14 cellular contexts compared by ENCODE assay signal in the genomic region with DNA sequence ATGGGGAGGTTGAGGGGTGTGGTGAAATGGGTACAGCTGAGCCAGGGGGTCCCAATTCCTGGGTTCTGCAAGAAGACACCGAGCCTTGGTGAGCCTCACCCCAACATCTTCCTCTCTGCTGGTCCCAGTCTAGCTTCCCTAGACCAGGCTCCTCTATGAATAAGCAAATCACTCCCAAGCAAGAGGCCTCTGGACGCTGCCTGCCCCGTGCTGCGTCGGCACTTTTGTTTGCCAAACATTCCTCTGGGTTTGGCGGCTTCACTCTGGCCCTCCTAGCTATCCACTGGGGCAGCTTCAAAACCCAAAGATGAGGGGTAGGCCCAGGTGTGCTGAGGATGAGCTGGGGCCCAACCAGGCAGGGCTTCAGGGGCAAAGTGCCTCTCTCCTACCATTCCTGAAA.
DNase-seq lines count a peak whose midpoint lies in the region; ATAC-seq and TF ChIP-seq lines count a peak whose summit lies in the region.
"Had no signal": no experiment of that assay in that cellular context is flagged by ENCODE, and none has a peak within 500 bp of the region (broad histone marks: within the 10 kb centered on the region; RNA-seq: fewer than 3 reads in every experiment).

No MANE protein-coding gene starts in this region.

- intact Hi-C loops in heart left ventricle (cut with DNase I), result loop anchor here in 1 of 10 donors (5.0 kb wide), 1 partner anchor 39 kb away; no protein-coding TSS in a partner anchor
- intact Hi-C loops in upper lobe of right lung (cut with DNase I), result no loop called here
- intact Hi-C loops in activated T-helper 1 cell treated with anti-CD3 and anti-CD28 coated beads, Interleukin-12 subunit alpha, Interleukin-12 subunit beta, Interleukin-2, Interleukin-4 antibody, amounts not matched to agents 30 ng/mL and 10 ng/mL and 1 ng/mL, durations not matched to agents 14 hours and 24 hours and 36 hours (cut with micrococcal nuclease), result no loop called here

- TF ChIP-seq POLR2A in heart left ventricle (IDR thresholded peaks at IDR 0.05) (no peak), GM18505 (IDR thresholded peaks at IDR 0.05; ENCODE audit: borderline replicate concordance, extremely low read depth, insufficient read depth, insufficient read length) (no peak)

- H3K4me3 Mint-ChIP-seq in activated T-helper 1 cell treated with anti-CD3 and anti-CD28 coated beads, Interleukin-12 subunit alpha, Interleukin-12 subunit beta, Interleukin-2, Interleukin-4 antibody, amounts not matched to agents 30 ng/mL and 10 ng/mL and 1 ng/mL, durations not matched to agents 14 hours and 24 hours and 36 hours, result no peak overlapping the region
- H3K4me3 Mint-ChIP-seq: activated naive CD8-positive, alpha-beta T cell; T-helper 2 cell treated with Interferon-gamma antibody and Interleukin-4, amounts not matched to agents 5 μg/mL and 100 μg/mL, for 36 hours had no signal

- peak overlapping the region; percentile 40 to 77 (median 59) for H3K27ac ChIP-seq in heart left ventricle
- H3K27ac ChIP-seq in osteoblast (ENCODE audit: low read depth, low read length), result no peak overlapping the region
- H3K27ac ChIP-seq in upper lobe of right lung, result peak overlapping the region; percentile 72

- no peaks in the 10 kb centered on the region for H3K79me2 ChIP-seq in osteoblast (ENCODE audit: insufficient read depth, low read length)

- peaks cover 18% of the 10 kb centered on the region for H3K4me1 Mint-ChIP-seq in activated T-helper 1 cell treated with anti-CD3 and anti-CD28 coated beads, Interleukin-12 subunit alpha, Interleukin-12 subunit beta, Interleukin-2, Interleukin-4 antibody, amounts not matched to agents 30 ng/mL and 10 ng/mL and 1 ng/mL, durations not matched to agents 14 hours and 24 hours and 36 hours (ENCODE audit: low read depth)

- H3K27me3 ChIP-seq in heart left ventricle (no peaks in the 10 kb centered on the region), osteoblast (ENCODE audit: insufficient read depth, low read length) (no peaks in the 10 kb centered on the region), upper lobe of right lung (no peaks in the 10 kb centered on the region)

- no peaks in the 10 kb centered on the region for H3K36me3 Mint-ChIP-seq in activated T-helper 1 cell treated with anti-CD3 and anti-CD28 coated beads, Interleukin-12 subunit alpha, Interleukin-12 subunit beta, Interleukin-2, Interleukin-4 antibody, amounts not matched to agents 30 ng/mL and 10 ng/mL and 1 ng/mL, durations not matched to agents 14 hours and 24 hours and 36 hours (ENCODE audit: low read depth)
- H3K36me3 Mint-ChIP-seq: activated naive CD8-positive, alpha-beta T cell had no signal

- H3K4me3 ChIP-seq in astrocyte of the spinal cord (ENCODE audit: low read depth, low read length), result no peak overlapping the region
- H3K4me3 ChIP-seq in heart left ventricle, result no peak overlapping the region
- H3K4me3 ChIP-seq in osteoblast (ENCODE audit: insufficient read depth, low read length), result no peak overlapping the region
- no peak overlapping the region for H3K4me3 ChIP-seq in upper lobe of right lung

- H2AFZ ChIP-seq in osteoblast (ENCODE audit: low read length), result no peak overlapping the region

- H3K4me1 ChIP-seq in heart left ventricle (peaks cover 0 to 27% (median 12%) of the 10 kb centered on the region in 12 donors), osteoblast (ENCODE audit: insufficient read depth, low read length) (peaks cover 9% of the 10 kb centered on the region), upper lobe of right lung (peaks cover 24% of the 10 kb centered on the region)

- H3K4me2 ChIP-seq in osteoblast (ENCODE audit: insufficient read depth, low read length), result no peak overlapping the region

- no peak for TF ChIP-seq CTCF in astrocyte of the spinal cord (IDR thresholded peaks at IDR 0.05; ENCODE audit: low read depth, low read length)
- TF ChIP-seq CTCF in heart left ventricle (IDR thresholded peaks at IDR 0.05), result no peak
- TF ChIP-seq CTCF in osteoblast (IDR thresholded peaks at IDR 0.05; ENCODE audit: extremely low read depth, low read depth, low read length), result no peak
- TF ChIP-seq CTCF in upper lobe of right lung (IDR thresholded peaks at IDR 0.05), result no peak

- DNase-seq in astrocyte of the spinal cord (ENCODE audit: low read depth, low spot score) (peak; percentile 27), heart left ventricle (peak in 3 of 5 donors; percentile 40 to 65 (median 64)), osteoblast (ENCODE audit: insufficient read length, low spot score, missing footprints) (peak; percentile 62), upper lobe of right lung (no peak), pons (ENCODE audit: low spot score) (no peak), cerebellar nuclear complex (lab: John Stamatoyannopoulos, UW) (no peak)
- DNase-seq in activated T-helper 1 cell treated with anti-CD3 and anti-CD28 coated beads, Interleukin-12 subunit alpha, Interleukin-12 subunit beta, Interleukin-2, Interleukin-4 antibody, amounts not matched to agents 30 ng/mL and 10 ng/mL and 1 ng/mL, durations not matched to agents 14 hours and 24 hours and 36 hours (ENCODE audit: low spot score), result no peak
- DNase-seq: Caco-2; effector memory CD4-positive, alpha-beta T cell; H7; MV-4-11 had no signal

- H3K27me3 Mint-ChIP-seq in activated T-helper 1 cell treated with anti-CD3 and anti-CD28 coated beads, Interleukin-12 subunit alpha, Interleukin-12 subunit beta, Interleukin-2, Interleukin-4 antibody, amounts not matched to agents 30 ng/mL and 10 ng/mL and 1 ng/mL, durations not matched to agents 14 hours and 24 hours and 36 hours (ENCODE audit: insufficient read depth), result peaks cover 13% of the 10 kb centered on the region
- H3K27me3 Mint-ChIP-seq: activated naive CD8-positive, alpha-beta T cell had no signal

- H3K36me3 ChIP-seq in heart left ventricle (peaks cover 0 to 81% (median 59%) of the 10 kb centered on the region in 9 donors), osteoblast (ENCODE audit: insufficient read depth, low read length) (no peaks in the 10 kb centered on the region), upper lobe of right lung (peaks cover 79% of the 10 kb centered on the region)

- H3K9me3 ChIP-seq in heart left ventricle (no peaks in the 10 kb centered on the region), osteoblast (ENCODE audit: low read depth, low read length) (no peaks in the 10 kb centered on the region), upper lobe of right lung (no peaks in the 10 kb centered on the region)
- H3K9me3 ChIP-seq: Caco-2 had no signal

- H4K20me1 ChIP-seq in osteoblast (ENCODE audit: insufficient read depth, low read length), result no peaks in the 10 kb centered on the region

- H3K9me3 Mint-ChIP-seq in activated T-helper 1 cell treated with anti-CD3 and anti-CD28 coated beads, Interleukin-12 subunit alpha, Interleukin-12 subunit beta, Interleukin-2, Interleukin-4 antibody, amounts not matched to agents 30 ng/mL and 10 ng/mL and 1 ng/mL, durations not matched to agents 14 hours and 24 hours and 36 hours, result no peaks in the 10 kb centered on the region
- H3K9me3 Mint-ChIP-seq: T-helper 2 cell treated with Interferon-gamma antibody and Interleukin-4, amounts not matched to agents 5 μg/mL and 100 μg/mL, for 36 hours had no signal

- in situ Hi-C loops in astrocyte of the spinal cord (cut with HindIII; ENCODE audit: low sequenced_read_pairs), result no loop called here

- no peak overlapping the region for H3K27ac Mint-ChIP-seq in activated T-helper 1 cell treated with anti-CD3 and anti-CD28 coated beads, Interleukin-12 subunit alpha, Interleukin-12 subunit beta, Interleukin-2, Interleukin-4 antibody, amounts not matched to agents 30 ng/mL and 10 ng/mL and 1 ng/mL, durations not matched to agents 14 hours and 24 hours and 36 hours
- H3K27ac Mint-ChIP-seq: activated naive CD8-positive, alpha-beta T cell; T-helper 2 cell treated with Interferon-gamma antibody and Interleukin-4, amounts not matched to agents 5 μg/mL and 100 μg/mL, for 36 hours had no signal

- WGBS in heart left ventricle, 4 donors, result 66 to 78% (median 68%) methylated on average over 6 of the region's 6 CpGs

- ATAC-seq in heart left ventricle (peak; percentile 38 to 69 (median 56)), upper lobe of right lung (peak; percentile 16), GM18505 (IDR thresholded peaks at IDR 0.05; ENCODE audit: unreplicated experiment) (no peak)

Comparison
In these comparisons a context has a peak if more than half of its experiments do, and no peak if none do; other contexts are left out.
1. DNase-seq: peak in astrocyte of the spinal cord (single experiment), heart left ventricle (3 of 5) and osteoblast (single experiment); none in upper lobe of right lung (single experiment), activated T-helper 1 cell treated with anti-CD3 and anti-CD28 coated beads, Interleukin-12 subunit alpha, Interleukin-12 subunit beta, Interleukin-2, Interleukin-4 antibody, amounts not matched to agents 30 ng/mL and 10 ng/mL and 1 ng/mL, durations not matched to agents 14 hours and 24 hours and 36 hours (single experiment), pons (single experiment) and cerebellar nuclear complex (0 of 2).